ENCODE assay signal across 12 cellular contexts in the genomic region with DNA sequence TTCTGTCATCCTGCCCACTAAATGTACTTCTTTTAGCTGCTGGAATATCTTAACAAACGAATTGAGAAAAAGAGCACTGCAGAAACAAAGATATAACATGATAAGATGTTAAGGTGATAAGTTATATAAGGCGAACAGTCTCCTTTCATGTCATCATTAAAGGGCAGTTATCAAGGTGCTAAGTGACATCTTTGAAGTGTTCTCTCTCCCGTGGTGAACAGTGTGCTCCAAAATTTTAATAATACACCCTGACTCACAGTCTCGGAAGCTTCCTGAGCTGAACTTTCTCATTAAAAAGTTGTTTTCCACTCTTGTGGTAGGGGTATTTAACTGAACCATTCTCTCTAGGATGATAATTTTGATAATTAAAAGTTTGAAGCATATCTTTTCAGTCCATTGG.
"Had no signal": no experiment of that assay in that cellular context is flagged by ENCODE, and none has a peak within 500 bp of the region (broad histone marks: within the 10 kb centered on the region; RNA-seq: fewer than 3 reads in every experiment).

No MANE protein-coding gene starts in this region.

- H3K9me3 ChIP-seq: tibial nerve had no signal

- H3K4me3 Mint-ChIP-seq: activated CD4-positive, alpha-beta T cell treated with anti-CD3 and anti-CD28 coated beads, Interleukin-2, amount 10 ng/mL, durations not matched to agents 24 days and 14 days; activated CD8-positive, alpha-beta T cell treated with anti-CD3 and anti-CD28 coated beads, Interleukin-2, amount 10 ng/mL, durations not matched to agents 7 days and 5 days; activated naive CD4-positive, alpha-beta T cell treated with anti-CD3 and anti-CD28 coated beads, Interleukin-2, amount 50 U/mL, for 24 hours; activated T-cell treated with anti-CD3 and anti-CD28 coated beads, Interleukin-2, amount 50 U/mL, for 24 hours; naive thymus-derived CD4-positive, alpha-beta T cell; neural progenitor cell; stimulated activated naive B cell treated with anti-CD40 and anti-IgM and Interleukin-4, amounts not matched to agents 10 μg/mL and 1 μg/mL and 100 μg/mL, for 72 hours; T-helper 1 cell treated with Interleukin-12 subunit alpha and Interleukin-12 subunit beta and Interleukin-4 antibody, amounts not matched to agents 30 μg/mL and 1 μg/mL, for 36 hours had no signal

- H3K9me3 Mint-ChIP-seq: activated CD4-positive, alpha-beta T cell treated with anti-CD3 and anti-CD28 coated beads, Interleukin-2, amount 10 ng/mL, durations not matched to agents 24 days and 14 days; activated naive CD4-positive, alpha-beta T cell treated with anti-CD3 and anti-CD28 coated beads, Interleukin-2, amount 50 U/mL, for 24 hours; activated T-cell treated with anti-CD3 and anti-CD28 coated beads, Interleukin-2, amount 50 U/mL, for 24 hours; naive thymus-derived CD4-positive, alpha-beta T cell; neural progenitor cell; stimulated activated naive B cell treated with anti-CD40 and anti-IgM and Interleukin-4, amounts not matched to agents 10 μg/mL and 1 μg/mL and 100 μg/mL, for 72 hours; T-helper 1 cell treated with Interleukin-12 subunit alpha and Interleukin-12 subunit beta and Interleukin-4 antibody, amounts not matched to agents 30 μg/mL and 1 μg/mL, for 36 hours had no signal

- H3K27ac Mint-ChIP-seq: activated CD4-positive, alpha-beta T cell treated with anti-CD3 and anti-CD28 coated beads, Interleukin-2, amount 10 ng/mL, durations not matched to agents 24 days and 14 days; activated CD8-positive, alpha-beta T cell treated with anti-CD3 and anti-CD28 coated beads, Interleukin-2, amount 10 ng/mL, durations not matched to agents 7 days and 5 days; activated naive CD4-positive, alpha-beta T cell treated with anti-CD3 and anti-CD28 coated beads, Interleukin-2, amount 50 U/mL, for 24 hours; activated T-cell treated with anti-CD3 and anti-CD28 coated beads, Interleukin-2, amount 50 U/mL, for 24 hours; naive thymus-derived CD4-positive, alpha-beta T cell; neural progenitor cell; stimulated activated naive B cell treated with anti-CD40 and anti-IgM and Interleukin-4, amounts not matched to agents 10 μg/mL and 1 μg/mL and 100 μg/mL, for 72 hours; T-helper 1 cell treated with Interleukin-12 subunit alpha and Interleukin-12 subunit beta and Interleukin-4 antibody, amounts not matched to agents 30 μg/mL and 1 μg/mL, for 36 hours had no signal

- H3K4me1 Mint-ChIP-seq: activated CD4-positive, alpha-beta T cell treated with anti-CD3 and anti-CD28 coated beads, Interleukin-2, amount 10 ng/mL, durations not matched to agents 24 days and 14 days; activated naive CD4-positive, alpha-beta T cell treated with anti-CD3 and anti-CD28 coated beads, Interleukin-2, amount 50 U/mL, for 24 hours; naive thymus-derived CD4-positive, alpha-beta T cell; stimulated activated naive B cell treated with anti-CD40 and anti-IgM and Interleukin-4, amounts not matched to agents 10 μg/mL and 1 μg/mL and 100 μg/mL, for 72 hours had no signal

- H3K27me3 ChIP-seq: neural progenitor cell had no signal

- H3K27ac ChIP-seq: neural progenitor cell, tibial nerve had no signal

- ATAC-seq: activated CD8-positive, alpha-beta T cell treated with anti-CD3 and anti-CD28 coated beads, Interleukin-2, amount 10 ng/mL, durations not matched to agents 7 days and 5 days; naive thymus-derived CD4-positive, alpha-beta T cell; sciatic nerve; stimulated activated naive B cell treated with anti-CD40 and anti-IgM and Interleukin-4, amounts not matched to agents 10 μg/mL and 1 μg/mL and 100 μg/mL, for 72 hours had no signal

- H3K36me3 Mint-ChIP-seq: activated naive CD4-positive, alpha-beta T cell treated with anti-CD3 and anti-CD28 coated beads, Interleukin-2, amount 50 U/mL, for 24 hours; naive thymus-derived CD4-positive, alpha-beta T cell; stimulated activated naive B cell treated with anti-CD40 and anti-IgM and Interleukin-4, amounts not matched to agents 10 μg/mL and 1 μg/mL and 100 μg/mL, for 72 hours had no signal

- H3K27me3 Mint-ChIP-seq: activated CD4-positive, alpha-beta T cell treated with anti-CD3 and anti-CD28 coated beads, Interleukin-2, amount 10 ng/mL, durations not matched to agents 24 days and 14 days; activated naive CD4-positive, alpha-beta T cell treated with anti-CD3 and anti-CD28 coated beads, Interleukin-2, amount 50 U/mL, for 24 hours; naive thymus-derived CD4-positive, alpha-beta T cell had no signal

- H3K36me3 ChIP-seq: neural progenitor cell, tibial nerve had no signal

- DNase-seq: activated CD4-positive, alpha-beta T cell treated with anti-CD3 and anti-CD28 coated beads, Interleukin-2, amount 10 ng/mL, durations not matched to agents 24 days and 14 days; activated CD8-positive, alpha-beta T cell treated with anti-CD3 and anti-CD28 coated beads, Interleukin-2, amount 10 ng/mL, durations not matched to agents 7 days and 5 days; activated T-cell treated with anti-CD3 and anti-CD28 coated beads, Interleukin-2, amount 50 U/mL, for 24 hours; foreskin melanocyte; mesenchymal stem cell; naive thymus-derived CD4-positive, alpha-beta T cell; stimulated activated naive B cell treated with anti-CD40 and anti-IgM and Interleukin-4, amounts not matched to agents 10 μg/mL and 1 μg/mL and 100 μg/mL, for 72 hours had no signal

- H3K4me3 ChIP-seq: neural progenitor cell, tibial nerve had no signal
